In the genomic region with DNA sequence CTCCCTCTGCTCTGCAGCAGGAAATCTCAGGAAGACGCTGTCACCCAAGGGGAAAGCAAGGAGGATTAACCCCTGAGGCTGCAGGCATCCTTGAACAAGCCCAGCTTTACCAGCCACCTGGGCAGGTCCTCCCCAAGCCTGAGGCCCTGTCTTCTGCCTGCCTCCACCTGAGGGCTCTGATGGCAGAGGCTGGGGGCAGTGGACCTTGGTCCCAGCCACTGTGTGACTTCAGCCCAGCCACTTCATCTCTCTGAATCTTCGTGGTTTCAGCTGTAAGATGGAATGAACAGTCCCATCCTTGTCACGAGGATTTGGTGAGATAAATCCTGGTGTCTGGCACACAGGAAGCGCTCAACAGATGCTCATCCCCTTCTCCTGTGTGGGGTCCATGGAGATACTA, we compare ENCODE assay signal across 26 cellular contexts. TPM values are rescaled to one million over a fixed set of nuclear protein-coding genes. Genes with fewer than 3 reads are reported as not detected.
DNase-seq lines count a peak whose midpoint lies in the region; ATAC-seq, FAIRE-seq and TF ChIP-seq lines count a peak whose summit lies in the region.
"Had no signal": no experiment of that assay in that cellular context is flagged by ENCODE, and none has a peak within 500 bp of the region (broad histone marks: within the 10 kb centered on the region; RNA-seq: fewer than 3 reads in every experiment).

No MANE protein-coding gene starts in this region.

- H3K4me2 ChIP-seq in HepG2 (ENCODE audit: low read depth, low read length) (no peak overlapping the region), neuronal stem cell (ENCODE audit: insufficient read depth, low read length, poor library complexity, severe bottlenecking) (no peak overlapping the region)
- H3K4me2 ChIP-seq: BLaER1 had no signal

- H3K79me2 ChIP-seq in HepG2 (ENCODE audit: insufficient read depth, low read length), result no peaks in the 10 kb centered on the region

- no peak overlapping the region for H4K91ac ChIP-seq in neuronal stem cell (ENCODE audit: low read depth, low read length, poor library complexity)

- H3K4me1 ChIP-seq in HepG2 (ENCODE audit: insufficient read depth, low read length) (0 out of 2 replicates have a peak, but pooled peaks cover 10% of the 10 kb centered on the region), right lobe of liver (no peaks in the 10 kb centered on the region), neuronal stem cell (ENCODE audit: control insufficient read depth in 2 of 2, insufficient read depth in 1 of 2, low read depth in 1 of 2, low read length in 2 of 2) (peaks cover 0 to 3% of the 10 kb centered on the region in 2 donors), kidney (ENCODE audit: control insufficient read depth in 1 of 2, insufficient read depth in 1 of 2, low read depth in 1 of 2, low read length in 2 of 2) (no peaks in the 10 kb centered on the region)

- no TSS peak for BruUV-seq in HepG2 (replicated peaks; lab: Mats Ljungman, UMichigan)

- H2BK120ac ChIP-seq in neuronal stem cell (ENCODE audit: low read depth, low read length), result no peak overlapping the region

- H3K18ac ChIP-seq in neuronal stem cell (ENCODE audit: low read length), result peak overlapping the region; percentile 74

- H3K9me3 ChIP-seq in HepG2 (ENCODE audit: low read length) (no peaks in the 10 kb centered on the region), right lobe of liver (no peaks in the 10 kb centered on the region), SK-N-MC (ENCODE audit: low read depth, low read length) (no peaks in the 10 kb centered on the region), neuronal stem cell (replicated peaks in 1 of 2; ENCODE audit: control insufficient read depth in 2 of 2, insufficient read depth in 1 of 2, low read depth in 1 of 2, low read length in 2 of 2) (peaks cover 0 to 3% of the 10 kb centered on the region in 2 donors), kidney (ENCODE audit: control insufficient read depth in 1 of 2, low read length in 2 of 2) (no peaks in the 10 kb centered on the region)
- H3K9me3 ChIP-seq: BE2C, BLaER1 had no signal

- H3K27me3 ChIP-seq in HepG2 (ENCODE audit: control insufficient read depth in 1 of 2, insufficient read depth in 2 of 2, low read length in 2 of 2) (peaks cover 4 to 31% of the 10 kb centered on the region in 2 experiments; a peak in 4 of 5 replicates), right lobe of liver (no peaks in the 10 kb centered on the region), bronchial epithelial cell (ENCODE audit: control insufficient read depth, insufficient read depth, low read length) (no peaks in the 10 kb centered on the region), neuronal stem cell (ENCODE audit: control insufficient read depth in 3 of 3, insufficient read depth in 3 of 3, low read depth in 1 of 3, low read length in 3 of 3) (no peaks in the 10 kb centered on the region)
- H3K27me3 ChIP-seq: BE2C, BLaER1 had no signal

- DNase-seq in HepG2 (ENCODE audit: low spot score) (no peak), right lobe of liver (no peak), SK-N-MC (ENCODE audit: low read depth, low spot score) (no peak), bronchial epithelial cell (ENCODE audit: low read depth) (no peak), neuronal stem cell (ENCODE audit: low spot score) (no peak), hepatic stellate cell (ENCODE audit: low spot score) (no peak), kidney (no peak)
- DNase-seq: 8988T; ACHN; BE2C; C1 segment of cervical spinal cord; CD4-positive, alpha-beta memory T cell; CD4-positive, CD25-positive, alpha-beta regulatory T cell; CD8-positive, alpha-beta memory T cell; DMS 273 treated with DMSO at 0.1 percent for 48 hours; DMS153; DMS53; DND-41; EL; GDM1 had no signal

- H3K4me3 ChIP-seq in HepG2 (replicated peaks in 1 of 3; ENCODE audit: insufficient read depth in 1 of 3, low read depth in 2 of 3, low read length in 3 of 3), result no peak overlapping the region
- no peak overlapping the region for H3K4me3 ChIP-seq in right lobe of liver
- no peak overlapping the region for H3K4me3 ChIP-seq in SK-N-MC
- H3K4me3 ChIP-seq in bronchial epithelial cell (ENCODE audit: low read depth, low read length), result no peak overlapping the region
- no peak overlapping the region for H3K4me3 ChIP-seq in neuronal stem cell (ENCODE audit: low read length in 2 of 2)
- no peak overlapping the region for H3K4me3 ChIP-seq in kidney (ENCODE audit: low read length in 2 of 2)
- H3K4me3 ChIP-seq: BLaER1, GM12878 had no signal

- no peak overlapping the region for H2BK12ac ChIP-seq in neuronal stem cell (ENCODE audit: low read length)

- no peaks in the 10 kb centered on the region for H3K79me1 ChIP-seq in neuronal stem cell (ENCODE audit: low read depth, low read length)

- ATAC-seq in HepG2 (no peak), right lobe of liver (no peak), GM21529 (IDR thresholded peaks at IDR 0.05; ENCODE audit: unreplicated experiment) (no peak)
- ATAC-seq: GM12878 had no signal

- TF ChIP-seq POLR2A in HepG2 (IDR thresholded peaks at IDR 0.05; ENCODE audit: insufficient read depth in 1 of 2, low read depth in 2 of 2, low read length in 2 of 2) (no peak), right lobe of liver (IDR thresholded peaks at IDR 0.05) (no peak)

- H2AK5ac ChIP-seq in neuronal stem cell (ENCODE audit: low read depth, low read length), result peak overlapping the region; percentile 25

- H3K14ac ChIP-seq in neuronal stem cell (ENCODE audit: low read length), result no peak overlapping the region

- TF ChIP-seq CTCF in HepG2 (CRISPR knock-in tag; IDR thresholded peaks at IDR 0.05) (no peak), right lobe of liver (IDR thresholded peaks at IDR 0.05) (no peak), bronchial epithelial cell (IDR thresholded peaks at IDR 0.05; ENCODE audit: insufficient read depth, low read length, severe bottlenecking) (no peak), kidney (IDR thresholded peaks at IDR 0.05; ENCODE audit: borderline replicate concordance, extremely low read depth, insufficient read depth) (no peak)

- FAIRE-seq in HepG2 (lab: Jason Lieb, UNC) (no peak), bronchial epithelial cell (lab: Jason Lieb, UNC) (peak; percentile 73), kidney (lab: Jason Lieb, UNC) (no peak)
- FAIRE-seq: A204.1, GM12878, GM18507 had no signal

- no peak overlapping the region for H3K4ac ChIP-seq in neuronal stem cell (ENCODE audit: low read length)

- CTCF ChIA-PET in HepG2 (lab: Yijun Ruan, JAX; ENCODE audit: low intra/inter-chr PET ratio, low total read pairs), result no interaction called here

- POLR2A ChIA-PET in HepG2 (lab: Yijun Ruan, JAX), result no interaction called here

- intact Hi-C loops in HepG2 (cut with micrococcal nuclease; ENCODE audit: unreplicated experiment), result loop anchor here (10.0 kb wide), 1 partner anchor 330 kb away; no protein-coding TSS in a partner anchor
- intact Hi-C loops in right lobe of liver (cut with DNase I), result no loop called here
- intact Hi-C loops in kidney (cut with DNase I), result no loop called here

- H4K20me1 ChIP-seq in HepG2 (ENCODE audit: insufficient read depth, low read length), result no peaks in the 10 kb centered on the region
- H4K20me1 ChIP-seq: BLaER1 had no signal

- H2BK15ac ChIP-seq in neuronal stem cell (ENCODE audit: low read length), result no peak overlapping the region

- in situ Hi-C loops in HepG2 (cut with HindIII; ENCODE audit: extremely low pct_ligation_motif_present, low pct_unique_long_range_greater_than_20kb), result loop anchor here (10.0 kb wide), 1 partner anchor 240 kb away; no protein-coding TSS in a partner anchor

- no peak overlapping the region for H2BK5ac ChIP-seq in neuronal stem cell (ENCODE audit: low read length)

- H3K27ac ChIP-seq in HepG2 (ENCODE audit: extremely low read length, insufficient read depth, low read length) (no peak overlapping the region), right lobe of liver (no peak overlapping the region), SK-N-MC (peak overlapping the region; percentile 43; the same call in 1 of the 2 replicates), neuronal stem cell (replicated peaks; ENCODE audit: low read length) (no peak overlapping the region), kidney (ENCODE audit: low read depth in 2 of 2, low read length in 2 of 2) (no peak overlapping the region)
- H3K27ac ChIP-seq: BLaER1 had no signal

- no peak overlapping the region for H3K9ac ChIP-seq in HepG2 (ENCODE audit: insufficient read depth, low read depth, low read length)
- H3K9ac ChIP-seq in SK-N-MC (ENCODE audit: insufficient read length), result no peak overlapping the region
- H3K9ac ChIP-seq in neuronal stem cell (ENCODE audit: low read depth, low read length, poor library complexity), result no peak overlapping the region
- no peak overlapping the region for H3K9ac ChIP-seq in kidney (ENCODE audit: low read length in 2 of 2)
- H3K9ac ChIP-seq: BLaER1 had no signal

- no peak overlapping the region for H2AFZ ChIP-seq in HepG2 (ENCODE audit: low read length)
- H2AFZ ChIP-seq in neuronal stem cell (ENCODE audit: low read length), result no peak overlapping the region

- TF ChIP-seq RAD21 in HepG2 (CRISPR knock-in tag; IDR thresholded peaks at IDR 0.05), result no peak

- 31% methylated on average over 4 of the region's 4 CpGs for WGBS in HepG2 (ENCODE audit: low lambda C conversion rate)
- 83% methylated on average over 1 of the region's 4 CpGs for WGBS in right lobe of liver (ENCODE audit: insufficient coverage, low coverage, low lambda C conversion rate, missing lambda C conversion rate)
- no CpG with 5 or more reads among the region's 4 CpGs for WGBS in neuronal stem cell (ENCODE audit: extremely low coverage in 2 of 2, insufficient read length in 2 of 2, insufficient replicate concordance in 1 of 2), 2 donors

- no peak overlapping the region for H4K8ac ChIP-seq in neuronal stem cell (ENCODE audit: low read depth, low read length)

- H3K23ac ChIP-seq in neuronal stem cell (ENCODE audit: low read depth, low read length, poor library complexity), result no peak overlapping the region

- TF ChIP-seq EP300 in HepG2 (IDR thresholded peaks at IDR 0.05; ENCODE audit: low read depth in 2 of 2, low read length in 2 of 2) (no peak), HepG2 (CRISPR knock-in tag; IDR thresholded peaks at IDR 0.05; ENCODE audit: borderline replicate concordance) (no peak)

- H3K36me3 ChIP-seq in HepG2 (replicated peaks in 1 of 2; ENCODE audit: control insufficient read depth in 1 of 2, insufficient read depth in 2 of 2, low read length in 2 of 2), result no peaks in the 10 kb centered on the region
- no peaks in the 10 kb centered on the region for H3K36me3 ChIP-seq in right lobe of liver
- no peaks in the 10 kb centered on the region for H3K36me3 ChIP-seq in SK-N-MC (ENCODE audit: insufficient read depth, low read length)
- H3K36me3 ChIP-seq in bronchial epithelial cell (ENCODE audit: control insufficient read depth, insufficient read depth, low read length), result no peaks in the 10 kb centered on the region
- H3K36me3 ChIP-seq in neuronal stem cell (replicated peaks in 1 of 2; ENCODE audit: control insufficient read depth in 2 of 2, insufficient read depth in 2 of 2, low read length in 2 of 2), result no peaks in the 10 kb centered on the region
- H3K36me3 ChIP-seq in kidney (ENCODE audit: control insufficient read depth in 1 of 2, insufficient read depth in 2 of 2, low read length in 2 of 2), result no peaks in the 10 kb centered on the region
- H3K36me3 ChIP-seq: BE2C, BLaER1 had no signal

RNA-seq across cellular contexts. Expression of gene VSTM2L, which starts 8.5 kb away (rescaled TPM):
- total RNA-seq in HepG2 (2016; rRNA removed; fragmentation: Illumina TruSeq; extraction: Trizol), result not detected in 2 replicates
- not detected in 2 replicates for total RNA-seq in HepG2 (2016; cell fraction: cytosol; rRNA removed; fragmentation: Illumina TruSeq; extraction: Trizol; ENCODE audit: low read depth)
- total RNA-seq in HepG2 (2016; cell fraction: insoluble cytoplasmic fraction; rRNA removed; fragmentation: Illumina TruSeq; extraction: Trizol), result 0.04 TPM in 1 of 2 replicates, not detected in the other
- not detected in 2 replicates for total RNA-seq in HepG2 (2016; cell fraction: membrane; rRNA removed; fragmentation: Illumina TruSeq; extraction: Trizol)
- not detected in 2 replicates for total RNA-seq in HepG2 (2016; cell fraction: nucleus; rRNA removed; fragmentation: Illumina TruSeq; extraction: Trizol)
- polyA plus RNA-seq in HepG2 (2011; rRNA removed), result 0.03 TPM in 1 of 2 replicates, not detected in the other
- not detected in 2 replicates for polyA plus RNA-seq in HepG2 (2011; cell fraction: cytosol; rRNA removed)
- not detected in 2 replicates for polyA plus RNA-seq in HepG2 (2011; cell fraction: nucleus; rRNA removed)
- polyA plus RNA-seq in HepG2 (2012), result 0.19 TPM in 1 of 2 replicates, not detected in the other
- 0.08 TPM in 1 of 2 replicates, not detected in the other for polyA plus RNA-seq in HepG2 (2016; cell fraction: cytosol; fragmentation: Illumina TruSeq; extraction: Trizol; ENCODE audit: low read depth)
- not detected in 2 replicates for polyA plus RNA-seq in HepG2 (2016; cell fraction: insoluble cytoplasmic fraction; fragmentation: Illumina TruSeq; extraction: Trizol; ENCODE audit: low read depth)
- not detected in 2 replicates for polyA plus RNA-seq in HepG2 (2016; cell fraction: membrane; fragmentation: Illumina TruSeq; extraction: Trizol; ENCODE audit: low read depth)
- polyA plus RNA-seq in HepG2 (2016; cell fraction: nucleus; fragmentation: Illumina TruSeq; extraction: Trizol; ENCODE audit: insufficient read depth, low read depth), result not detected in 2 replicates
- not detected in 2 replicates for polyA minus RNA-seq in HepG2 (2011; rRNA and poly(A)+ RNA removed; ENCODE audit: low replicate concordance)
- polyA minus RNA-seq in HepG2 (2011; cell fraction: cytosol; rRNA and poly(A)+ RNA removed), result not detected in 2 replicates
- not detected in 2 replicates for polyA minus RNA-seq in HepG2 (2011; cell fraction: nucleus; rRNA and poly(A)+ RNA removed)
- 10 to 100 TPM in 1 of 6 experiments, 1 to 10 TPM in 3, under 1 TPM in 2; 0.56 to 10.7 (median 1.8) TPM for total RNA-seq in right lobe of liver
- 5.0 TPM in 2 replicates for total RNA-seq in bronchial epithelial cell
- polyA plus RNA-seq in neuronal stem cell (2013, experiment 1 of 2), result 9.1 TPM
- 8.0 TPM for polyA plus RNA-seq in neuronal stem cell (2013, experiment 2 of 2)
- total RNA-seq in kidney, result 4.1 TPM
- polyA plus RNA-seq in kidney (ENCODE audit: insufficient read depth, low read depth, low replicate concordance), result 2.8 TPM
- total RNA-seq: CD4-positive, alpha-beta memory T cell; CD4-positive, CD25-positive, alpha-beta regulatory T cell; CD8-positive, alpha-beta memory T cell had no signal
- polyA plus RNA-seq: CD14-positive monocyte; CD4-positive, alpha-beta memory T cell; CD4-positive, CD25-positive, alpha-beta regulatory T cell; CD8-positive, alpha-beta memory T cell had no signal
